In genomic region chr1:41870076-41870562, GRCh38 we compare ENCODE assay signal across 1 cellular context.
TF ChIP-seq lines count a peak whose summit lies in the region.

No MANE protein-coding gene starts in this region.

TF ChIP-seq in K562, 482 proteins besides CTCF, POLR2A, EP300 and RAD21 (continued from another document):
- TF ChIP-seq AFF1 (IDR thresholded peaks at IDR 0.05; ENCODE audit: low read depth in 1 of 2, partially characterized antibody in 2 of 2): peak in 1 of 2 experiments; percentile 38
- TF ChIP-seq BHLHE40 (IDR thresholded peaks at IDR 0.05; ENCODE audit: low read length): peak; percentile 23; the same call in 1 of the 2 replicates
- no peak for TF ChIP-seq KAT2B (IDR thresholded peaks at IDR 0.05; ENCODE audit: low read depth, low read length)
- TF ChIP-seq NR2C1 (IDR thresholded peaks at IDR 0.05): no peak
- TF ChIP-seq NR2C1 (tag; IDR thresholded peaks at IDR 0.05): peak; percentile 54
- no peak for TF ChIP-seq SNIP1 (IDR thresholded peaks at IDR 0.05; ENCODE audit: low read depth)
- TF ChIP-seq SLC30A9 (CRISPR knock-in tag; IDR thresholded peaks at IDR 0.05): no peak
- TF ChIP-seq MBD2 (IDR thresholded peaks at IDR 0.05; ENCODE audit: borderline replicate concordance, low read depth): no peak
- no peak for TF ChIP-seq ZNF212 (CRISPR knock-in tag; IDR thresholded peaks at IDR 0.05)
- no peak for TF ChIP-seq ZFP30 (CRISPR knock-in tag; IDR thresholded peaks at IDR 0.05; ENCODE audit: borderline replicate concordance)
- no peak for TF ChIP-seq LARP7 (IDR thresholded peaks at IDR 0.05)
- TF ChIP-seq BRD9 (IDR thresholded peaks at IDR 0.05; ENCODE audit: low read depth, partially characterized antibody): peak; percentile 41
- no peak for TF ChIP-seq FOXJ2 (tag; IDR thresholded peaks at IDR 0.05)
- peak; percentile 53 for TF ChIP-seq TCF3 (CRISPR knock-in tag; IDR thresholded peaks at IDR 0.05)
- peak; percentile 69 for TF ChIP-seq SPI1 (IDR thresholded peaks at IDR 0.05; ENCODE audit: borderline replicate concordance, low read depth, low read length)
- peak in 1 of 2 experiments; percentile 33; a peak in 1 of 4 replicates for TF ChIP-seq MNT (conservative IDR thresholded peaks at IDR 0.05)
- no peak for TF ChIP-seq HMGN3 (IDR thresholded peaks at IDR 0.05; ENCODE audit: borderline replicate concordance, extremely low read depth, insufficient read length, low read depth, low read length)
- peak; percentile 85 for TF ChIP-seq ZNF24 (IDR thresholded peaks at IDR 0.05)
- no peak for TF ChIP-seq BACH1 (tag; IDR thresholded peaks at IDR 0.05)
- TF ChIP-seq PHB2 (IDR thresholded peaks at IDR 0.05; ENCODE audit: low read depth): no peak
- no peak for TF ChIP-seq POLR2B (IDR thresholded peaks at IDR 0.05; ENCODE audit: low read depth, partially characterized antibody)
- TF ChIP-seq RBM15 (IDR thresholded peaks at IDR 0.05; ENCODE audit: insufficient read depth, low read length): no peak
- TF ChIP-seq NFE2 (IDR thresholded peaks at IDR 0.05; ENCODE audit: low read depth): peak; percentile 61
- TF ChIP-seq KHSRP (IDR thresholded peaks at IDR 0.05): no peak
- peak; percentile 97 for TF ChIP-seq MEIS2 (IDR thresholded peaks at IDR 0.05; ENCODE audit: partially characterized antibody)
- TF ChIP-seq HDAC1 (IDR thresholded peaks at IDR 0.05): peak in 1 of 2 experiments; percentile 74; a peak in 2 of 4 replicates
- no peak for TF ChIP-seq PCBP1 (IDR thresholded peaks at IDR 0.05; ENCODE audit: low read depth, low read length, poor library complexity, severe bottlenecking)
- no peak for TF ChIP-seq RBM17 (IDR thresholded peaks at IDR 0.05; ENCODE audit: borderline replicate concordance, low read depth, low read length)
- peak in 1 of 2 experiments; percentile 95; a peak in 2 of 4 replicates for TF ChIP-seq RCOR1 (IDR thresholded peaks at IDR 0.05; ENCODE audit: borderline replicate concordance in 1 of 2, low read depth in 2 of 2, low read length in 2 of 2)
- no peak for TF ChIP-seq ZNF140 (CRISPR knock-in tag; IDR thresholded peaks at IDR 0.05)
- no peak for TF ChIP-seq XRCC3 (IDR thresholded peaks at IDR 0.05)
